In the genomic region with DNA sequence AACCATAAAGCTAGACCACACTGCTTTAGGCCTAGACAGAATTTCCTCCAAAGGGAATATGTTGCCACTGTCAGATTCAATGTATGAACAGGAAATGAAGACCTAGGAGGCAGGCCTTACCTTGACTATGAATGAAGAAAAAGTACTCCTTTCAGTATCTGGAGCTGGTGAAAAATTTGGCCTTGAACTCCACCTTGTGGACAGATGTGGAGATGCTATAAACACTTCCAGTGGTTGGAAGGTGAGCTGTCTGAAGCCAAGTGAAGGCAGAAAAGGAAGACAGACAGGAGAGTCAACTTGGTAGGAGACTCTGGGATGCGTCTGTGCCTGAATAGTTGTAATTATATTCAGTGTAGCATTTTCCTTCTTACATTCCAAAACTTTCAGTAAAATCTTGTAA, we compare ENCODE assay signal across 8 cellular contexts. TPM values are rescaled to one million over a fixed set of nuclear protein-coding genes. Genes with fewer than 3 reads are reported as not detected.
DNase-seq lines count a peak whose midpoint lies in the region; ATAC-seq and TF ChIP-seq lines count a peak whose summit lies in the region.

No MANE protein-coding gene starts in this region.

- DNase-seq in COLO668 (lab: John Stamatoyannopoulos, UW; ENCODE audit: unreplicated experiment) (peak; percentile 5), NCI-H2029 (lab: John Stamatoyannopoulos, UW) (peak; percentile 20), esophagus squamous epithelium (lab: John Stamatoyannopoulos, UW) (no peak), NCI-H128 (lab: John Stamatoyannopoulos, UW; ENCODE audit: unreplicated experiment) (no peak)

- TF ChIP-seq CTCF in WI38 (IDR thresholded peaks at IDR 0.05; ENCODE audit: low read depth, low read length) (peak; percentile 48), esophagus squamous epithelium (IDR thresholded peaks at IDR 0.05) (peak in 5 of 6 experiments; percentile 62 to 66 (median 63)), neural cell (IDR thresholded peaks at IDR 0.05; ENCODE audit: poor library complexity, severe bottlenecking) (peak; percentile 62)

- no peak overlapping the region for H3K9ac ChIP-seq in neural cell (ENCODE audit: low read length)

- ATAC-seq in GM18858 (IDR thresholded peaks at IDR 0.05; ENCODE audit: unreplicated experiment), result peak; percentile 95
- peak; percentile 91 for ATAC-seq in HG02943 (IDR thresholded peaks at IDR 0.05; ENCODE audit: low read depth, unreplicated experiment)

- no peaks in the 10 kb centered on the region for H3F3A ChIP-seq in neural cell (ENCODE audit: insufficient read depth, low read length, poor library complexity, severe bottlenecking)

- H4K20me1 ChIP-seq in neural cell (ENCODE audit: insufficient read depth), result no peaks in the 10 kb centered on the region

- TF ChIP-seq EP300 in neural cell (conservative IDR thresholded peaks at IDR 0.05; ENCODE audit: poor library complexity, severe bottlenecking), result no peak

- no peak for TF ChIP-seq POLR2A in esophagus squamous epithelium (IDR thresholded peaks at IDR 0.05)

- H3K9me3 ChIP-seq in esophagus squamous epithelium, result no peaks in the 10 kb centered on the region
- H3K9me3 ChIP-seq in neural cell (ENCODE audit: low read length), result no peaks in the 10 kb centered on the region

- 13 to 16% methylated on average over 1 of the region's 1 CpG for WGBS in esophagus squamous epithelium, 2 donors

- H3K27me3 ChIP-seq in esophagus squamous epithelium, result no peaks in the 10 kb centered on the region
- H3K27me3 ChIP-seq in neural cell (ENCODE audit: insufficient read depth, low read depth, low read length), result no peaks in the 10 kb centered on the region

- no peaks in the 10 kb centered on the region for H3K79me2 ChIP-seq in neural cell (replicated peaks; ENCODE audit: insufficient read depth, low read length)

- intact Hi-C loops in esophagus squamous epithelium (cut with DNase I), result loop anchor here (5.0 kb wide), 1 partner anchor 171 kb away; no protein-coding TSS in a partner anchor

- H3K27ac ChIP-seq in esophagus squamous epithelium, result no peak overlapping the region
- H3K27ac ChIP-seq in neural cell (ENCODE audit: low read length), result no peak overlapping the region

- H3K4me3 ChIP-seq in WI38 (ENCODE audit: low read depth, low read length) (no peak overlapping the region), esophagus squamous epithelium (no peak overlapping the region), neural cell (ENCODE audit: low read length) (no peak overlapping the region)

- peaks cover 0 to 17% (median 0%) of the 10 kb centered on the region in 3 donors for H3K4me1 ChIP-seq in esophagus squamous epithelium

- no peaks in the 10 kb centered on the region for H3K9me2 ChIP-seq in neural cell (ENCODE audit: insufficient read depth, low read length)

- H3K36me3 ChIP-seq in esophagus squamous epithelium (peaks cover 0 to 27% (median 0%) of the 10 kb centered on the region in 3 donors), neural cell (ENCODE audit: insufficient read depth, low read length) (no peaks in the 10 kb centered on the region)

- H3K4me2 ChIP-seq in neural cell (ENCODE audit: low read length), result no peak overlapping the region

- H2AFZ ChIP-seq in neural cell (ENCODE audit: low read depth, low read length), result no peak overlapping the region

- TF ChIP-seq RAD21 in neural cell (conservative IDR thresholded peaks at IDR 0.05), result peak; percentile 50

TF ChIP-seq in neural cell, 6 proteins besides CTCF, POLR2A, EP300 and RAD21:
- TF ChIP-seq REST (IDR thresholded peaks at IDR 0.05; ENCODE audit: borderline replicate concordance), result no peak
- peak; percentile 64 for TF ChIP-seq SMC3 (conservative IDR thresholded peaks at IDR 0.05; ENCODE audit: poor library complexity)

RNA-seq across cellular contexts. Expression of gene SPIN3, which starts 17.2 kb away (rescaled TPM):
- 1 to 10 TPM; 3.1 to 9.3 (median 4.2) TPM for total RNA-seq in esophagus squamous epithelium
- polyA plus RNA-seq in neural cell, result 48.7 and 59.9 TPM in 2 replicates
- 41.1 and 50.0 TPM in 2 replicates for polyA minus RNA-seq in neural cell

Comparison
In these comparisons a context has a peak if more than half of its experiments do, and no peak if none do; other contexts are left out.
1. DNase-seq: peak in COLO668 (single experiment) and NCI-H2029 (single experiment); none in esophagus squamous epithelium (single experiment) and NCI-H128 (single experiment).
2. Peak in every context shown above with its lines, with median percentiles within 50 percentile points of each other: CTCF ChIP-seq.